Comparison of ENCODE assay signal across 1 cellular context in the genomic region with DNA sequence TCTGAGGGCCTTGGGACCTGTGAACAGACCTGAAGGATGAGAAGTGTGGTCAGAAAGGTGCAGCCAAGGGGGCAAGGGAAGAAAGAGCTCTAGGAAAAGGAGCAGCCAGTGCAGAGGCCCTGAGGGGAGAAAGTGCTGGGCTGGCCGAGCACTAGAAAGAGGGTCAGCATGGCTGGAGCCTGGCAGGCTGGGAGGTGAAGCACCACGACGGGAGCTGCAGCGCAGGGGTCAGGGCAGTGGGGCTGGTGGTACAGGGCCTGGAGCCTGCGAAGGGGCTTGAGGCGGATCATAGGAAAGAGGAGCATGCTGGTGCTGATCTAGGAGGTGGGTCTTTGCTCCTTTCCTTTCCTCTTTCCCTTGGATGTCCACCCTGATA.
TF ChIP-seq lines count a peak whose summit lies in the region.

No MANE protein-coding gene starts in this region.

TF ChIP-seq in IMR-90, 13 proteins besides CTCF, POLR2A, EP300 and RAD21:
- TF ChIP-seq CHD1 (IDR thresholded peaks at IDR 0.05; ENCODE audit: low read depth, low read length) = no peak
